Comparison of ENCODE assay signal across 13 cellular contexts in the genomic region with DNA sequence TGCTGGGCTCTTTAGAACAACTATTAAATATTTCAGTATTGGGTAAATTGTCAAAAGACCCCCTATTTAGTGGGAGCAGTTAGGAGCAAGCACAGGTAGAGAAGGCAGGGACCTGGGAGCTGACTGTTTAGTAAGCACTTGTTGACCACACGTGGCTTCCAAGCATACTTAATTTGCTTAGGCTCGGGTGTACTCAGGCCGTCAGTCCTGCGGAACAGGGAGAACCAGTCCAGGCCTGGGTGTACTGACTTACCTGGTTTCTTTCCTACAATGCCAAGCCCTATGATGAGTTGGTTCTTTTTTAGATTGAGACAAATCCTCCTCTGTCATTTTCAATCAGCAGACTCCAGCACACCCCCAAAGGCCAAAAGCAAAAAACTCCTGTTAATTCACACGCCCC.
DNase-seq lines count a peak whose midpoint lies in the region; ATAC-seq, FAIRE-seq and TF ChIP-seq lines count a peak whose summit lies in the region.
"Had no signal": no experiment of that assay in that cellular context is flagged by ENCODE, and none has a peak within 500 bp of the region (broad histone marks: within the 10 kb centered on the region; RNA-seq: fewer than 3 reads in every experiment).

No MANE protein-coding gene starts in this region.

- POLR2A ChIA-PET in HepG2 (lab: Yijun Ruan, JAX) = no interaction called here

- WGBS in HepG2 (ENCODE audit: low lambda C conversion rate) = 99% methylated on average over 4 of the region's 5 CpGs
- WGBS in upper lobe of left lung, 2 donors = 73 to 75% methylated on average over 5 of the region's 5 CpGs

- peak; percentile 67 for DNase-seq in DMS153 (lab: John Stamatoyannopoulos, UW)
- DNase-seq in DMS153 treated with DMSO at 0.1 percent for 48 hours (lab: John Stamatoyannopoulos, UW; ENCODE audit: unreplicated experiment) = no peak
- DNase-seq in breast epithelium (ENCODE audit: low spot score in 2 of 2) = peak; percentile 86 to 90
- no peak for DNase-seq in HepG2 (ENCODE audit: low spot score)
- DNase-seq in upper lobe of left lung = peak in 1 of 2 donors; percentile 87
- no peak for DNase-seq in activated effector memory CD4-positive, alpha-beta T cell treated with anti-CD3 and anti-CD28 coated beads, Interleukin-2, amount 50 U/mL, for 16 hours
- no peak for DNase-seq in activated CD8-positive, alpha-beta memory T cell treated with anti-CD3 and anti-CD28 coated beads, Interleukin-2, amount 50 U/mL, for 48 hours
- DNase-seq: 8988T; activated CD4-positive, alpha-beta T cell treated with anti-CD3 and anti-CD28 coated beads for 36 hours; COR-L47; GOT3; sigmoid colon had no signal

- no peak for FAIRE-seq in HepG2 (lab: Jason Lieb, UNC)

- ATAC-seq in HepG2 = no peak
- peak; percentile 54 to 89 for ATAC-seq in upper lobe of left lung (ENCODE audit: low FRiP score in 2 of 2)
- no peak for ATAC-seq in GM18861 (IDR thresholded peaks at IDR 0.05; ENCODE audit: unreplicated experiment)
- ATAC-seq: activated CD4-positive, alpha-beta T cell treated with anti-CD3 and anti-CD28 coated beads for 36 hours had no signal

- no TSS peak for BruUV-seq in HepG2 (replicated peaks; lab: Mats Ljungman, UMichigan)

- no peaks in the 10 kb centered on the region for H4K20me1 ChIP-seq in HepG2 (ENCODE audit: insufficient read depth, low read length)

- H3K36me3 ChIP-seq in breast epithelium (no peaks in the 10 kb centered on the region), HepG2 (replicated peaks in 1 of 2; ENCODE audit: control insufficient read depth in 1 of 2, insufficient read depth in 2 of 2, low read length in 2 of 2) (peaks cover 4 to 24% of the 10 kb centered on the region in 2 experiments; a peak in 4 of 5 replicates), upper lobe of left lung (no peaks in the 10 kb centered on the region)
- H3K36me3 ChIP-seq: sigmoid colon had no signal

- no peak overlapping the region for H3K9ac ChIP-seq in HepG2 (ENCODE audit: insufficient read depth, low read depth, low read length)

- TF ChIP-seq POLR2A in breast epithelium (IDR thresholded peaks at IDR 0.05) (no peak), HepG2 (IDR thresholded peaks at IDR 0.05; ENCODE audit: insufficient read depth in 1 of 2, low read depth in 2 of 2, low read length in 2 of 2) (no peak), upper lobe of left lung (IDR thresholded peaks at IDR 0.05) (no peak)

- CTCF ChIA-PET in HepG2 (lab: Yijun Ruan, JAX; ENCODE audit: low intra/inter-chr PET ratio, low total read pairs) = no interaction called here

- H2AFZ ChIP-seq in HepG2 (ENCODE audit: low read length) = no peak overlapping the region

- no peak for TF ChIP-seq CTCF in breast epithelium (IDR thresholded peaks at IDR 0.05)
- no peak for TF ChIP-seq CTCF in HepG2 (CRISPR knock-in tag; IDR thresholded peaks at IDR 0.05)
- no peak for TF ChIP-seq CTCF in upper lobe of left lung (IDR thresholded peaks at IDR 0.05)

- no peak for TF ChIP-seq RAD21 in HepG2 (CRISPR knock-in tag; IDR thresholded peaks at IDR 0.05)

- intact Hi-C loops in breast epithelium (cut with DNase I; ENCODE audit: low total_unique reads) = no loop called here
- intact Hi-C loops in HepG2 (cut with micrococcal nuclease; ENCODE audit: unreplicated experiment) = no loop called here

- H3K4me2 ChIP-seq in HepG2 (ENCODE audit: low read depth, low read length) = no peak overlapping the region

- H3K4me3 ChIP-seq in breast epithelium = no peak overlapping the region
- no peak overlapping the region for H3K4me3 ChIP-seq in HepG2 (replicated peaks in 1 of 3; ENCODE audit: insufficient read depth in 1 of 3, low read depth in 2 of 3, low read length in 3 of 3)
- H3K4me3 ChIP-seq in upper lobe of left lung = no peak overlapping the region
- H3K4me3 ChIP-seq: sigmoid colon had no signal

- in situ Hi-C loops in HepG2 (cut with HindIII; ENCODE audit: extremely low pct_ligation_motif_present, low pct_unique_long_range_greater_than_20kb) = no loop called here

- H3K27ac ChIP-seq in breast epithelium = peak overlapping the region; percentile 74 to 88
- H3K27ac ChIP-seq in HepG2 (ENCODE audit: extremely low read length, insufficient read depth, low read length) = peak overlapping the region; percentile 3
- H3K27ac ChIP-seq in upper lobe of left lung = peak overlapping the region; percentile 9 to 22 (median 12)
- H3K27ac ChIP-seq: sigmoid colon had no signal

- H3K27me3 ChIP-seq in breast epithelium = no peaks in the 10 kb centered on the region
- H3K27me3 ChIP-seq in HepG2 (ENCODE audit: control insufficient read depth in 1 of 2, insufficient read depth in 2 of 2, low read length in 2 of 2) = no peaks in the 10 kb centered on the region
- H3K27me3 ChIP-seq in upper lobe of left lung = no peaks in the 10 kb centered on the region
- H3K27me3 ChIP-seq: sigmoid colon had no signal

- H3K4me1 ChIP-seq in breast epithelium (peaks cover 0 to 3% of the 10 kb centered on the region in 2 donors), HepG2 (ENCODE audit: insufficient read depth, low read length) (peaks cover 85% of the 10 kb centered on the region), upper lobe of left lung (peaks cover 8 to 15% (median 12%) of the 10 kb centered on the region in 4 donors)
- H3K4me1 ChIP-seq: sigmoid colon had no signal

- H3K9me3 ChIP-seq in breast epithelium = no peaks in the 10 kb centered on the region
- no peaks in the 10 kb centered on the region for H3K9me3 ChIP-seq in HepG2 (ENCODE audit: low read length)
- H3K9me3 ChIP-seq in upper lobe of left lung = no peaks in the 10 kb centered on the region
- H3K9me3 ChIP-seq: sigmoid colon had no signal

- H3K79me2 ChIP-seq in HepG2 (ENCODE audit: insufficient read depth, low read length) = peaks cover 72% of the 10 kb centered on the region

- no peak for TF ChIP-seq EP300 in HepG2 (IDR thresholded peaks at IDR 0.05; ENCODE audit: low read depth in 2 of 2, low read length in 2 of 2)
- TF ChIP-seq EP300 in HepG2 (CRISPR knock-in tag; IDR thresholded peaks at IDR 0.05; ENCODE audit: borderline replicate concordance) = no peak
- TF ChIP-seq EP300 in upper lobe of left lung (IDR thresholded peaks at IDR 0.05) = peak in 1 of 4 donors; percentile 70

TF ChIP-seq in HepG2, 621 proteins besides CTCF, POLR2A, EP300 and RAD21:
- no peak for TF ChIP-seq MTA1 (CRISPR knock-in tag; IDR thresholded peaks at IDR 0.05; ENCODE audit: borderline replicate concordance)
- no peak for TF ChIP-seq ELF1 (CRISPR knock-in tag; IDR thresholded peaks at IDR 0.05)
- no peak for TF ChIP-seq MAFG (CRISPR knock-in tag; IDR thresholded peaks at IDR 0.05)
- TF ChIP-seq CERS6 (CRISPR knock-in tag; IDR thresholded peaks at IDR 0.05) = no peak
- TF ChIP-seq HOXA5 (CRISPR knock-in tag; IDR thresholded peaks at IDR 0.05) = no peak

Comparison
In these comparisons a context has a peak if more than half of its experiments do, and no peak if none do; other contexts are left out.
1. DNase-seq: peak in DMS153 (single experiment) and breast epithelium (2 of 2); none in DMS153 treated with DMSO at 0.1 percent for 48 hours (single experiment), HepG2 (single experiment), activated effector memory CD4-positive, alpha-beta T cell treated with anti-CD3 and anti-CD28 coated beads, Interleukin-2, amount 50 U/mL, for 16 hours (single experiment) and activated CD8-positive, alpha-beta memory T cell treated with anti-CD3 and anti-CD28 coated beads, Interleukin-2, amount 50 U/mL, for 48 hours (single experiment).
2. H3K27ac ChIP-seq: peak in every context shown above with its lines; median percentile 81 in breast epithelium; 12 in upper lobe of left lung; 3 in HepG2.
3. ATAC-seq: peak in upper lobe of left lung (2 of 2); none in HepG2 (single experiment) and GM18861 (single experiment).